ENCODE assay signal across 1 cellular context in genomic region chr2:70994055-70994444, GRCh38.
TF ChIP-seq lines count a peak whose summit lies in the region.

No MANE protein-coding gene starts in this region.

TF ChIP-seq in WTC11, 78 proteins besides CTCF, POLR2A, EP300 and RAD21 (continued from another document):
- TF ChIP-seq ATF2 (CRISPR knock-in tag; IDR thresholded peaks at IDR 0.05; ENCODE audit: borderline replicate concordance, low read depth), result no peak
- TF ChIP-seq CREM (CRISPR knock-in tag; IDR thresholded peaks at IDR 0.05), result no peak
- TF ChIP-seq RORB (CRISPR knock-in tag; IDR thresholded peaks at IDR 0.05), result no peak
